In the genomic region with DNA sequence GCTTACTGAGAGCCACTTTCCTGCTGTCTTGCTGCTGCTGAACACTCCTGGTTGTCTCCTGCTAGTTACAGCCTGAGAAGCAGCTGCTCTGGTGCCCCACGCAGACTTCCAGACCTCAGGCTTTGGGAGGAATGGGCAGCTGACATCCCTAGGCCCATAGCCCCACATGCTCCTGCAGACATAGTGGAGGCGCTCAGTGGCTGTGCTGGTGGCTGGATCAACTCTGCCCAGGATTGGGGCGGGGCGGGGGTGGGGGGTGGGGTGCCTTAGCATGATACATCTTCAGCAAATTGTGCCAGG, we compare ENCODE assay signal across 18 cellular contexts.
DNase-seq lines count a peak whose midpoint lies in the region; ATAC-seq, FAIRE-seq and TF ChIP-seq lines count a peak whose summit lies in the region.
"Had no signal": no experiment of that assay in that cellular context is flagged by ENCODE, and none has a peak within 500 bp of the region (broad histone marks: within the 10 kb centered on the region; RNA-seq: fewer than 3 reads in every experiment).

No MANE protein-coding gene starts in this region.

- no peak overlapping the region for H3K4ac ChIP-seq in IMR-90 (ENCODE audit: low read depth, low read length)
- H3K4ac ChIP-seq in neuronal stem cell (ENCODE audit: low read length), result no peak overlapping the region

- H2BK20ac ChIP-seq in IMR-90 (ENCODE audit: low read depth, low read length), result no peak overlapping the region

- dilution Hi-C loops in IMR-90 (cut with HindIII; ENCODE audit: low sequenced_read_pairs, unreplicated experiment), result no loop called here

- in situ Hi-C loops in IMR-90 (cut with MboI; ENCODE audit: low sequenced_read_pairs), result no loop called here

- H2AK5ac ChIP-seq in IMR-90 (ENCODE audit: low read depth, low read length) (peak overlapping the region; percentile 89; the same call in 1 of the 2 replicates), neuronal stem cell (ENCODE audit: low read depth, low read length) (peak overlapping the region; percentile 16)

- H3K9me3 ChIP-seq in IMR-90 (ENCODE audit: control insufficient read depth, insufficient read depth, low read length) (no peaks in the 10 kb centered on the region), astrocyte (ENCODE audit: insufficient read depth, low read depth, low read length) (no peaks in the 10 kb centered on the region), neuronal stem cell (replicated peaks in 1 of 2; ENCODE audit: control insufficient read depth in 2 of 2, insufficient read depth in 1 of 2, low read depth in 1 of 2, low read length in 2 of 2) (no peaks in the 10 kb centered on the region), thymus (ENCODE audit: control insufficient read depth) (no peaks in the 10 kb centered on the region)

- no peak overlapping the region for H2AFZ ChIP-seq in IMR-90 (replicated peaks; ENCODE audit: low read length, poor library complexity)
- no peak overlapping the region for H2AFZ ChIP-seq in astrocyte (ENCODE audit: low read depth, low read length)
- H2AFZ ChIP-seq in neuronal stem cell (ENCODE audit: low read length), result no peak overlapping the region

- no CpG with 5 or more reads among the region's 4 CpGs for WGBS in IMR-90 (ENCODE audit: extremely low coverage in 2 of 2, insufficient read length in 1 of 2), 2 experiments
- no CpG with 5 or more reads among the region's 4 CpGs for WGBS in neuronal stem cell (ENCODE audit: extremely low coverage in 2 of 2, insufficient read length in 2 of 2, insufficient replicate concordance in 1 of 2), 2 donors
- 97% methylated on average over 4 of the region's 4 CpGs for WGBS in thymus

- H4K20me1 ChIP-seq in IMR-90 (ENCODE audit: insufficient read depth, low read length), result peaks cover 46% of the 10 kb centered on the region
- H4K20me1 ChIP-seq in astrocyte (ENCODE audit: insufficient read depth, low read length), result peaks cover 72% of the 10 kb centered on the region

- H2BK5ac ChIP-seq in IMR-90 (ENCODE audit: low read depth, low read length, poor library complexity, severe bottlenecking), result no peak overlapping the region
- H2BK5ac ChIP-seq in neuronal stem cell (ENCODE audit: low read length), result no peak overlapping the region

- H3K36me3 ChIP-seq in IMR-90 (ENCODE audit: control insufficient read depth, insufficient read depth, low read length) (peaks cover 2% of the 10 kb centered on the region; the same call in 1 of the 2 replicates), astrocyte (ENCODE audit: insufficient read depth, low read length) (no peaks in the 10 kb centered on the region), neuronal stem cell (replicated peaks in 1 of 2; ENCODE audit: control insufficient read depth in 2 of 2, insufficient read depth in 2 of 2, low read length in 2 of 2) (peaks cover 0 to 6% of the 10 kb centered on the region in 2 donors), thymus (ENCODE audit: control insufficient read depth, insufficient read depth) (no peaks in the 10 kb centered on the region)

- H3K4me1 ChIP-seq in IMR-90 (ENCODE audit: control insufficient read depth, insufficient read depth, low read length) (peaks cover 34% of the 10 kb centered on the region), astrocyte (ENCODE audit: insufficient read depth, low read length) (peaks cover 50% of the 10 kb centered on the region), neuronal stem cell (ENCODE audit: control insufficient read depth in 2 of 2, insufficient read depth in 1 of 2, low read depth in 1 of 2, low read length in 2 of 2) (peaks cover 36 to 52% of the 10 kb centered on the region in 2 donors), thymus (ENCODE audit: control insufficient read depth, insufficient read depth, low read length) (peaks cover 73% of the 10 kb centered on the region)

- H3K9ac ChIP-seq in IMR-90 (ENCODE audit: low read depth, low read length) (no peak overlapping the region), astrocyte (ENCODE audit: low read length) (no peak overlapping the region), neuronal stem cell (ENCODE audit: low read depth, low read length, poor library complexity) (peak overlapping the region; percentile 75)

- H2BK120ac ChIP-seq in IMR-90 (ENCODE audit: low read depth, low read length) (no peak overlapping the region), neuronal stem cell (ENCODE audit: low read depth, low read length) (no peak overlapping the region)

- TF ChIP-seq CTCF in IMR-90 (conservative IDR thresholded peaks at IDR 0.05; ENCODE audit: low read depth, low read length) (no peak), astrocyte (IDR thresholded peaks at IDR 0.05; ENCODE audit: insufficient read depth, low read depth, low read length) (no peak)

- H3K14ac ChIP-seq in IMR-90 (replicated peaks; ENCODE audit: low read depth, low read length) (no peak overlapping the region), neuronal stem cell (ENCODE audit: low read length) (no peak overlapping the region)

- CTCF ChIA-PET in IMR-90 (lab: Yijun Ruan, JAX), result interaction anchor here (1.2 kb wide), 1 partner anchor 10 kb away, joined by 4 read pairs; no protein-coding TSS in a partner anchor

- intact Hi-C loops in IMR-90 (cut with micrococcal nuclease), result loop anchor here (2.0 kb wide), 1 partner anchor 247 kb away; no protein-coding TSS in a partner anchor

- H3K27ac ChIP-seq in IMR-90 (ENCODE audit: insufficient read depth, low read length) (no peak overlapping the region), astrocyte (ENCODE audit: low read depth, low read length) (no peak overlapping the region), neuronal stem cell (replicated peaks; ENCODE audit: low read length) (no peak overlapping the region), thymus (ENCODE audit: low read depth) (peak overlapping the region; percentile 84)

- no peak for FAIRE-seq in astrocyte (lab: Jason Lieb, UNC)

- H3K4me3 ChIP-seq in IMR-90 (ENCODE audit: insufficient read depth, low read depth, low read length), result no peak overlapping the region
- no peak overlapping the region for H3K4me3 ChIP-seq in astrocyte (ENCODE audit: insufficient read depth, low read depth, low read length)
- no peak overlapping the region for H3K4me3 ChIP-seq in neuronal stem cell (ENCODE audit: low read length in 2 of 2)
- H3K4me3 ChIP-seq in thymus (ENCODE audit: low read length), result no peak overlapping the region

- H3K56ac ChIP-seq in IMR-90 (ENCODE audit: extremely low read depth, insufficient read depth, low read length), result no peak overlapping the region

- no peak for ATAC-seq in IMR-90 (ENCODE audit: low read depth)
- ATAC-seq: stimulated activated memory B cell treated with anti-CD40 and anti-IgM and Interleukin-4, amounts not matched to agents 10 μg/mL and 1 μg/mL and 100 μg/mL, for 72 hours had no signal

- no peak overlapping the region for H3K27ac Mint-ChIP-seq in astrocyte (ENCODE audit: unreplicated experiment)
- H3K27ac Mint-ChIP-seq: B cell; stimulated activated memory B cell treated with anti-CD40 and anti-IgM and Interleukin-4, amounts not matched to agents 10 μg/mL and 1 μg/mL and 100 μg/mL, for 72 hours had no signal

- POLR2A ChIA-PET in IMR-90 (lab: Charles Lee; ENCODE audit: unreplicated experiment), result interaction anchor here (0.6 kb wide), 1 partner anchor 118 kb away, joined by 3 read pairs; no protein-coding TSS in a partner anchor

- H3K23ac ChIP-seq in IMR-90 (ENCODE audit: low read depth, low read length) (no peak overlapping the region), neuronal stem cell (ENCODE audit: low read depth, low read length, poor library complexity) (no peak overlapping the region)

- H2AK9ac ChIP-seq in IMR-90 (replicated peaks; ENCODE audit: low read depth, low read length, poor library complexity), result peak overlapping the region; percentile 2

- peaks cover 5% of the 10 kb centered on the region for H3K36me3 Mint-ChIP-seq in astrocyte (ENCODE audit: low read depth, unreplicated experiment)
- H3K36me3 Mint-ChIP-seq: stimulated activated memory B cell treated with anti-CD40 and anti-IgM and Interleukin-4, amounts not matched to agents 10 μg/mL and 1 μg/mL and 100 μg/mL, for 72 hours had no signal

- H3K27me3 Mint-ChIP-seq in astrocyte (ENCODE audit: low read depth, unreplicated experiment), result no peaks in the 10 kb centered on the region
- H3K27me3 Mint-ChIP-seq: B cell; stimulated activated memory B cell treated with anti-CD40 and anti-IgM and Interleukin-4, amounts not matched to agents 10 μg/mL and 1 μg/mL and 100 μg/mL, for 72 hours had no signal

- peaks cover 36% of the 10 kb centered on the region for H3K9me1 ChIP-seq in IMR-90 (ENCODE audit: insufficient read depth, low read length)

- H3K4me1 Mint-ChIP-seq in astrocyte (ENCODE audit: low read depth, unreplicated experiment), result peaks cover 32% of the 10 kb centered on the region
- H3K4me1 Mint-ChIP-seq: stimulated activated memory B cell treated with anti-CD40 and anti-IgM and Interleukin-4, amounts not matched to agents 10 μg/mL and 1 μg/mL and 100 μg/mL, for 72 hours had no signal

- H3K4me2 ChIP-seq in IMR-90 (ENCODE audit: low read depth, low read length) (no peak overlapping the region), astrocyte (ENCODE audit: low read length) (peak overlapping the region; percentile 83), neuronal stem cell (ENCODE audit: insufficient read depth, low read length, poor library complexity, severe bottlenecking) (no peak overlapping the region)

- H4K5ac ChIP-seq in IMR-90 (ENCODE audit: low read depth, low read length), result no peak overlapping the region

- DNase-seq in IMR-90 (no peak), astrocyte (ENCODE audit: low read depth) (no peak), neuronal stem cell (ENCODE audit: low spot score) (no peak), cerebellar nuclear complex (lab: John Stamatoyannopoulos, UW) (no peak), NCI-H1436 (lab: John Stamatoyannopoulos, UW) (no peak), NCI-H2227 (lab: John Stamatoyannopoulos, UW; ENCODE audit: unreplicated experiment) (no peak)
- DNase-seq: activated CD4-positive, CD25-positive, alpha-beta regulatory T cell treated with anti-CD3 and anti-CD28 coated beads, Interleukin-2, amount 50 U/mL, for 72 hours; activated gamma-delta T cell; amniotic stem cell; cortex of kidney; Kasumi-1; NCI-H146; NCI-H345; SHP77 treated with DMSO at 0.1 percent for 48 hours; T-helper 9 cell had no signal

- H4K8ac ChIP-seq in IMR-90 (ENCODE audit: low read depth in 2 of 2, low read length in 2 of 2) (no peak overlapping the region), neuronal stem cell (ENCODE audit: low read depth, low read length) (no peak overlapping the region)

- H3K9me3 Mint-ChIP-seq in astrocyte (ENCODE audit: unreplicated experiment), result no peaks in the 10 kb centered on the region
- H3K9me3 Mint-ChIP-seq: stimulated activated memory B cell treated with anti-CD40 and anti-IgM and Interleukin-4, amounts not matched to agents 10 μg/mL and 1 μg/mL and 100 μg/mL, for 72 hours had no signal

- no peak for TF ChIP-seq POLR2A in IMR-90 (IDR thresholded peaks at IDR 0.05; ENCODE audit: low read depth, low read length)

- H3K79me1 ChIP-seq in IMR-90 (ENCODE audit: low read depth in 1 of 2, low read length in 2 of 2) (peaks cover 22 to 83% of the 10 kb centered on the region in 2 experiments; a peak in 3 of 4 replicates), neuronal stem cell (ENCODE audit: low read depth, low read length) (peaks cover 31% of the 10 kb centered on the region)

- H3K18ac ChIP-seq in IMR-90 (ENCODE audit: low read depth, low read length) (no peak overlapping the region), neuronal stem cell (ENCODE audit: low read length) (peak overlapping the region; percentile 30)

- no peak for TF ChIP-seq RAD21 in IMR-90 (IDR thresholded peaks at IDR 0.05; ENCODE audit: low read length)

- no TSS peak for BruUV-seq in IMR-90 (replicated peaks; lab: Mats Ljungman, UMichigan)

- peaks cover 58% of the 10 kb centered on the region for H3K79me2 ChIP-seq in astrocyte (ENCODE audit: insufficient read depth, low read length)

- H2BK15ac ChIP-seq in IMR-90 (ENCODE audit: low read depth, low read length), result no peak overlapping the region; the same call in 2 of the 3 replicates
- H2BK15ac ChIP-seq in neuronal stem cell (ENCODE audit: low read length), result no peak overlapping the region

- no peak overlapping the region for H3K4me3 Mint-ChIP-seq in astrocyte (ENCODE audit: unreplicated experiment)
- H3K4me3 Mint-ChIP-seq: B cell; stimulated activated memory B cell treated with anti-CD40 and anti-IgM and Interleukin-4, amounts not matched to agents 10 μg/mL and 1 μg/mL and 100 μg/mL, for 72 hours had no signal

- H4K91ac ChIP-seq in IMR-90 (ENCODE audit: insufficient read depth, low read depth, low read length) (peak overlapping the region; percentile 6; the same call in 1 of the 2 replicates), neuronal stem cell (ENCODE audit: low read depth, low read length, poor library complexity) (no peak overlapping the region)

- H3K27me3 ChIP-seq in IMR-90 (ENCODE audit: control insufficient read depth, insufficient read depth, low read length), result no peaks in the 10 kb centered on the region
- no peaks in the 10 kb centered on the region for H3K27me3 ChIP-seq in astrocyte (ENCODE audit: insufficient read depth, low read length)
- no peaks in the 10 kb centered on the region for H3K27me3 ChIP-seq in neuronal stem cell (ENCODE audit: control insufficient read depth in 3 of 3, insufficient read depth in 3 of 3, low read depth in 1 of 3, low read length in 3 of 3)
- H3K27me3 ChIP-seq in thymus (ENCODE audit: control insufficient read depth, insufficient read depth), result no peaks in the 10 kb centered on the region

- H2BK12ac ChIP-seq in neuronal stem cell (ENCODE audit: low read length), result no peak overlapping the region
